ENCODE assay signal across 14 cellular contexts in genomic region chr15:67051088-67051659, GRCh38. TPM values are rescaled to one million over a fixed set of nuclear protein-coding genes. Genes with fewer than 3 reads are reported as not detected.
DNase-seq lines count a peak whose midpoint lies in the region; ATAC-seq and TF ChIP-seq lines count a peak whose summit lies in the region.
"Had no signal": no experiment of that assay in that cellular context is flagged by ENCODE, and none has a peak within 500 bp of the region (broad histone marks: within the 10 kb centered on the region; RNA-seq: fewer than 3 reads in every experiment).

No MANE protein-coding gene starts in this region.

- H3K4me1 ChIP-seq in HEK293 (ENCODE audit: control insufficient read depth, insufficient read depth, low read length) (peaks cover 23% of the 10 kb centered on the region), OCI-LY3 (ENCODE audit: low read length) (peaks cover 17% of the 10 kb centered on the region), foreskin keratinocyte (peaks cover 23% of the 10 kb centered on the region)

- no peaks in the 10 kb centered on the region for H3K9me3 ChIP-seq in HEK293 (ENCODE audit: control insufficient read depth, insufficient read depth, low read depth, low read length)
- no peaks in the 10 kb centered on the region for H3K9me3 ChIP-seq in OCI-LY3 (ENCODE audit: insufficient read depth, low read length)

- CTCF ChIA-PET in HEK293 (lab: Yijun Ruan, JAX), result no interaction called here

- H3K27me3 ChIP-seq in OCI-LY3 (ENCODE audit: low read depth, low read length) (peaks cover 3% of the 10 kb centered on the region; the same call in 1 of the 2 replicates), foreskin keratinocyte (no peaks in the 10 kb centered on the region)

- ATAC-seq in left cardiac atrium (peak; percentile 15 to 27), foreskin keratinocyte (no peak), HG02623 (IDR thresholded peaks at IDR 0.05; ENCODE audit: unreplicated experiment) (no peak), GM21825 (IDR thresholded peaks at IDR 0.05; ENCODE audit: unreplicated experiment) (no peak)
- ATAC-seq in stimulated activated effector memory CD8-positive, alpha-beta T cell treated with anti-CD3 and anti-CD28 coated beads, Interleukin-12 subunit alpha, Interleukin-12 subunit beta, amount 100 ng/mL, for 72 hours, result no peak

- no peak overlapping the region for H3K9ac ChIP-seq in OCI-LY3 (ENCODE audit: low read length)

- H3K27ac Mint-ChIP-seq in stimulated activated effector memory CD8-positive, alpha-beta T cell treated with anti-CD3 and anti-CD28 coated beads, Interleukin-12 subunit alpha, Interleukin-12 subunit beta, amount 100 ng/mL, for 72 hours, result peak overlapping the region; percentile 51
- H3K27ac Mint-ChIP-seq: T-helper 1 cell treated with Interleukin-12 subunit alpha and Interleukin-12 subunit beta and Interleukin-4 antibody, amounts not matched to agents 30 μg/mL and 1 μg/mL, for 36 hours had no signal

- H4K20me1 ChIP-seq in OCI-LY3 (ENCODE audit: insufficient read depth, low read length), result no peaks in the 10 kb centered on the region

- POLR2A ChIA-PET in HEK293 (lab: Yijun Ruan, JAX), result interaction anchor here (1.2 kb wide), 1 partner anchor 15 kb away, joined by 3 read pairs; the partner anchor contains the start of gene SMAD3

- H3K4me3 Mint-ChIP-seq in stimulated activated effector memory CD8-positive, alpha-beta T cell treated with anti-CD3 and anti-CD28 coated beads, Interleukin-12 subunit alpha, Interleukin-12 subunit beta, amount 100 ng/mL, for 72 hours, result no peak overlapping the region
- H3K4me3 Mint-ChIP-seq: stimulated activated naive CD8-positive, alpha-beta T cell treated with anti-CD3 and anti-CD28 coated beads, Interleukin-15, Interleukin-2, amounts not matched to agents 100 ng/mL and 50 ng/mL, for 24 hours; T-helper 1 cell treated with Interleukin-12 subunit alpha and Interleukin-12 subunit beta and Interleukin-4 antibody, amounts not matched to agents 30 μg/mL and 1 μg/mL, for 36 hours had no signal

- no peak overlapping the region for H2AFZ ChIP-seq in OCI-LY3 (ENCODE audit: low read depth, low read length)

- H3K9me3 Mint-ChIP-seq in stimulated activated effector memory CD8-positive, alpha-beta T cell treated with anti-CD3 and anti-CD28 coated beads, Interleukin-12 subunit alpha, Interleukin-12 subunit beta, amount 100 ng/mL, for 72 hours, result no peaks in the 10 kb centered on the region
- H3K9me3 Mint-ChIP-seq: stimulated activated naive CD8-positive, alpha-beta T cell treated with anti-CD3 and anti-CD28 coated beads, Interleukin-15, Interleukin-2, amounts not matched to agents 100 ng/mL and 50 ng/mL, for 24 hours; T-helper 1 cell treated with Interleukin-12 subunit alpha and Interleukin-12 subunit beta and Interleukin-4 antibody, amounts not matched to agents 30 μg/mL and 1 μg/mL, for 36 hours had no signal

- no peak overlapping the region for H3K27ac ChIP-seq in HEK293 (ENCODE audit: extremely low read depth, low read depth, low read length)
- H3K27ac ChIP-seq in OCI-LY3 (ENCODE audit: low read length), result no peak overlapping the region
- no peak overlapping the region for H3K27ac ChIP-seq in foreskin keratinocyte

- peaks cover 4% of the 10 kb centered on the region for H3K36me3 Mint-ChIP-seq in stimulated activated effector memory CD8-positive, alpha-beta T cell treated with anti-CD3 and anti-CD28 coated beads, Interleukin-12 subunit alpha, Interleukin-12 subunit beta, amount 100 ng/mL, for 72 hours

- peaks cover 35% of the 10 kb centered on the region for H3K4me1 Mint-ChIP-seq in stimulated activated effector memory CD8-positive, alpha-beta T cell treated with anti-CD3 and anti-CD28 coated beads, Interleukin-12 subunit alpha, Interleukin-12 subunit beta, amount 100 ng/mL, for 72 hours

- TF ChIP-seq CTCF in HEK293 (tag by site-specific recombination; IDR thresholded peaks at IDR 0.05) (no peak), OCI-LY3 (IDR thresholded peaks at IDR 0.05; ENCODE audit: low read depth, low read length) (no peak), foreskin keratinocyte (conservative IDR thresholded peaks at IDR 0.05) (no peak)

- intact Hi-C loops in left cardiac atrium (cut with DNase I), result no loop called here

- no peaks in the 10 kb centered on the region for H3K79me2 ChIP-seq in OCI-LY3 (ENCODE audit: low read length)

- H3K36me3 ChIP-seq in HEK293 (ENCODE audit: control insufficient read depth in 2 of 2, insufficient read depth in 1 of 2, low read length in 2 of 2) (no peaks in the 10 kb centered on the region), OCI-LY3 (replicated peaks; ENCODE audit: low read depth, low read length) (no peaks in the 10 kb centered on the region)

- DNase-seq in left cardiac atrium, result no peak
- DNase-seq in stimulated activated effector memory CD8-positive, alpha-beta T cell treated with anti-CD3 and anti-CD28 coated beads, Interleukin-12 subunit alpha, Interleukin-12 subunit beta, amount 100 ng/mL, for 72 hours (ENCODE audit: low spot score in 2 of 2), result no peak
- no peak for DNase-seq in foreskin keratinocyte
- no peak for DNase-seq in stimulated activated CD4-positive, alpha-beta T cell treated with anti-CD3 and anti-CD28 coated beads, Interleukin-1b, Interleukin-23, amount 100 ng/mL, for 48 hours
- DNase-seq: activated CD4-positive, alpha-beta T cell treated with anti-CD3 and anti-CD28 coated beads, Interleukin-2, amount 50 U/mL, for 4 hours; aorta; foreskin melanocyte; NCI-H510A had no signal

- no peak overlapping the region for H3K4me3 ChIP-seq in HEK293 (ENCODE audit: low read depth, low read length)
- no peak overlapping the region for H3K4me3 ChIP-seq in OCI-LY3 (ENCODE audit: low read length)

- H3K4me2 ChIP-seq in OCI-LY3 (ENCODE audit: low read length), result peak overlapping the region; percentile 13

TF ChIP-seq in HEK293, 187 proteins besides CTCF, POLR2A, EP300 and RAD21:
- TF ChIP-seq ZNF510 (tag by site-specific recombination; IDR thresholded peaks at IDR 0.05; ENCODE audit: insufficient replicate concordance) (no peak), ZNF664 (tag by site-specific recombination; IDR thresholded peaks at IDR 0.05) (0 out of 2 replicates have a peak, but pooled peaks have one; percentile 41)
TF ChIP-seq in HEK293: peak in this region for 1.

RNA-seq across cellular contexts. Expression of gene SMAD3, which starts 14.2 kb away (rescaled TPM):
- 10 to 100 TPM; 24.0 to 37.5 TPM for total RNA-seq in left cardiac atrium
- total RNA-seq in foreskin keratinocyte, result 49.9 and 57.4 TPM in 2 replicates
- 27.2 and 29.4 TPM in 2 replicates for polyA plus RNA-seq in foreskin keratinocyte

Comparison
In these comparisons a context has a peak if more than half of its experiments do, and no peak if none do; other contexts are left out.
1. ATAC-seq: peak in left cardiac atrium (2 of 2); none in stimulated activated effector memory CD8-positive, alpha-beta T cell treated with anti-CD3 and anti-CD28 coated beads, Interleukin-12 subunit alpha, Interleukin-12 subunit beta, amount 100 ng/mL, for 72 hours (single experiment), foreskin keratinocyte (single experiment), HG02623 (single experiment) and GM21825 (single experiment).